Comparison of ENCODE assay signal across 8 cellular contexts in genomic region chr17:64661981-64662773, GRCh38. TPM values are rescaled to one million over a fixed set of nuclear protein-coding genes. Genes with fewer than 3 reads are reported as not detected.
DNase-seq lines count a peak whose midpoint lies in the region; ATAC-seq and TF ChIP-seq lines count a peak whose summit lies in the region.

TSS of gene SMURF2 (minus strand) at chr17:64662307. CDS start at chr17:64661880, 427 bp downstream.

- H3K36me3 Mint-ChIP-seq in WTC11 = no peaks in the 10 kb centered on the region

- H3K27me3 Mint-ChIP-seq in WTC11 (ENCODE audit: low read depth) = no peaks in the 10 kb centered on the region; the same call in 1 of the 2 replicates

- TF ChIP-seq CTCF in WTC11 (IDR thresholded peaks at IDR 0.05) (no peak), cardiac fibroblast (IDR thresholded peaks at IDR 0.05; ENCODE audit: low read depth, low read length) (no peak)

- CTCF ChIA-PET in WTC11 (lab: Charles Lee) = interaction anchor here (0.6 to 1.3 kb wide), 3 partner anchors 35 to 111 kb away, joined by 3 to 6 read pairs (median 3); no protein-coding TSS in a partner anchor

- H3K27ac Mint-ChIP-seq in WTC11 = peak within 1 kb of the TSS; percentile 94

- H3K4me3 ChIP-seq in cardiac fibroblast (replicated peaks in 1 of 2; ENCODE audit: low read depth in 2 of 2, low read length in 2 of 2) = peak within 1 kb of the TSS; percentile 67 to 77

- no peaks in the 10 kb centered on the region for H3K9me3 Mint-ChIP-seq in WTC11

- POLR2A ChIA-PET in WTC11 (lab: Charles Lee) = interaction anchor here (1.1 kb wide), 2 partner anchors 13 to 157 kb away, joined by 4 to 5 read pairs; no protein-coding TSS in a partner anchor

- H3K4me3 Mint-ChIP-seq in WTC11 = peak within 1 kb of the TSS; percentile 93

- peaks cover 27% of the 10 kb centered on the region for H3K4me1 Mint-ChIP-seq in WTC11

- ATAC-seq in HG02798 (IDR thresholded peaks at IDR 0.05; ENCODE audit: poor library complexity, unreplicated experiment) (peak; percentile 90), WTC11 (peak; percentile 77)

- DNase-seq in NK-92 treated with Interleukin-12 subunit alpha and Interleukin-12 subunit beta, amount 100 ng/mL, for 24 hours (lab: John Stamatoyannopoulos, UW) = peak; percentile 74
- DNase-seq in NK-92 (lab: John Stamatoyannopoulos, UW; ENCODE audit: unreplicated experiment) (no peak), NCI-H146 treated with DMSO at 0.1 percent for 48 hours (lab: John Stamatoyannopoulos, UW; ENCODE audit: unreplicated experiment) (peak; percentile 47), WTC11 (ENCODE audit: low spot score) (peak; percentile 74), cardiac fibroblast (ENCODE audit: low read depth in 2 of 2) (peak; percentile 57 to 74), iris pigment epithelial cell (ENCODE audit: low read depth) (peak; percentile 66)
- peak; percentile 67 for DNase-seq in stimulated activated CD4-positive, alpha-beta T cell treated with anti-CD3 and anti-CD28 coated beads, Interleukin-12 subunit alpha, Interleukin-12 subunit beta, amount 100 ng/mL, for 4 hours

TF ChIP-seq in WTC11, 78 proteins besides CTCF, POLR2A, EP300 and RAD21 (continues in another document):
- TF ChIP-seq ZNF232 (CRISPR knock-in tag; IDR thresholded peaks at IDR 0.05) = 0 out of 2 replicates have a peak, but pooled peaks have one; percentile 17
- TF ChIP-seq KAT7 (CRISPR knock-in tag; IDR thresholded peaks at IDR 0.05; ENCODE audit: borderline replicate concordance) = no peak
- TF ChIP-seq, protein P1, sequence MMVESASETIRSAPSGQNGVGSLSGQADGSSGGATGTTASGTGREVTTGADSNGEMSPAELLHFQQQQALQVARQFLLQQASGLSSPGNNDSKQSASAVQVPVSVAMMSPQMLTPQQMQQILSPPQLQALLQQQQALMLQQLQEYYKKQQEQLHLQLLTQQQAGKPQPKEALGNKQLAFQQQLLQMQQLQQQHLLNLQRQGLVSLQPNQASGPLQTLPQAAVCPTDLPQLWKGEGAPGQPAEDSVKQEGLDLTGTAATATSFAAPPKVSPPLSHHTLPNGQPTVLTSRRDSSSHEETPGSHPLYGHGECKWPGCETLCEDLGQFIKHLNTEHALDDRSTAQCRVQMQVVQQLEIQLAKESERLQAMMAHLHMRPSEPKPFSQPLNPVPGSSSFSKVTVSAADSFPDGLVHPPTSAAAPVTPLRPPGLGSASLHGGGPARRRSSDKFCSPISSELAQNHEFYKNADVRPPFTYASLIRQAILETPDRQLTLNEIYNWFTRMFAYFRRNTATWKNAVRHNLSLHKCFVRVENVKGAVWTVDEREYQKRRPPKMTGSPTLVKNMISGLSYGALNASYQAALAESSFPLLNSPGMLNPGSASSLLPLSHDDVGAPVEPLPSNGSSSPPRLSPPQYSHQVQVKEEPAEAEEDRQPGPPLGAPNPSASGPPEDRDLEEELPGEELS (CRISPR knock-in tag; IDR thresholded peaks at IDR 0.05) = no peak; the same call in 1 of the 2 replicates
- peak; percentile 96 for TF ChIP-seq PRDM15 (CRISPR knock-in tag; IDR thresholded peaks at IDR 0.05)
- TF ChIP-seq NFE2L1 (CRISPR knock-in tag; IDR thresholded peaks at IDR 0.05) = 0 out of 2 replicates have a peak, but pooled peaks have one; percentile 81
- TF ChIP-seq, protein P2, sequence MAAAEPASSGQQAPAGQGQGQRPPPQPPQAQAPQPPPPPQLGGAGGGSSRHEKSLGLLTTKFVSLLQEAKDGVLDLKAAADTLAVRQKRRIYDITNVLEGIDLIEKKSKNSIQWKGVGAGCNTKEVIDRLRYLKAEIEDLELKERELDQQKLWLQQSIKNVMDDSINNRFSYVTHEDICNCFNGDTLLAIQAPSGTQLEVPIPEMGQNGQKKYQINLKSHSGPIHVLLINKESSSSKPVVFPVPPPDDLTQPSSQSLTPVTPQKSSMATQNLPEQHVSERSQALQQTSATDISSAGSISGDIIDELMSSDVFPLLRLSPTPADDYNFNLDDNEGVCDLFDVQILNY (CRISPR knock-in tag; IDR thresholded peaks at IDR 0.05) = peak; percentile 24; the same call in 1 of the 2 replicates
- peak; percentile 61 for TF ChIP-seq FOXP1 (CRISPR knock-in tag; IDR thresholded peaks at IDR 0.05; ENCODE audit: borderline replicate concordance)
- no peak for TF ChIP-seq ZBTB21 (CRISPR knock-in tag; IDR thresholded peaks at IDR 0.05; ENCODE audit: borderline replicate concordance)
- peak; percentile 75; the same call in 1 of the 2 replicates for TF ChIP-seq ETV6 (CRISPR knock-in tag; IDR thresholded peaks at IDR 0.05)
- TF ChIP-seq, protein P3, sequence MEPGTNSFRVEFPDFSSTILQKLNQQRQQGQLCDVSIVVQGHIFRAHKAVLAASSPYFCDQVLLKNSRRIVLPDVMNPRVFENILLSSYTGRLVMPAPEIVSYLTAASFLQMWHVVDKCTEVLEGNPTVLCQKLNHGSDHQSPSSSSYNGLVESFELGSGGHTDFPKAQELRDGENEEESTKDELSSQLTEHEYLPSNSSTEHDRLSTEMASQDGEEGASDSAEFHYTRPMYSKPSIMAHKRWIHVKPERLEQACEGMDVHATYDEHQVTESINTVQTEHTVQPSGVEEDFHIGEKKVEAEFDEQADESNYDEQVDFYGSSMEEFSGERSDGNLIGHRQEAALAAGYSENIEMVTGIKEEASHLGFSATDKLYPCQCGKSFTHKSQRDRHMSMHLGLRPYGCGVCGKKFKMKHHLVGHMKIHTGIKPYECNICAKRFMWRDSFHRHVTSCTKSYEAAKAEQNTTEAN (CRISPR knock-in tag; IDR thresholded peaks at IDR 0.05) = peak; percentile 2; the same call in 1 of the 2 replicates
- TF ChIP-seq SOX15 (CRISPR knock-in tag; IDR thresholded peaks at IDR 0.05) = no peak
- TF ChIP-seq EMX1 (CRISPR knock-in tag; IDR thresholded peaks at IDR 0.05) = 0 out of 2 replicates have a peak, but pooled peaks have one; percentile 52
- no peak for TF ChIP-seq GRHL2 (CRISPR knock-in tag; IDR thresholded peaks at IDR 0.05; ENCODE audit: insufficient replicate concordance, severe bottlenecking)
- peak; percentile 67; the same call in 1 of the 2 replicates for TF ChIP-seq TP53 (CRISPR knock-in tag; IDR thresholded peaks at IDR 0.05)
- 0 out of 2 replicates have a peak, but pooled peaks have one; percentile 22 for TF ChIP-seq GABPB1 (CRISPR knock-in tag; IDR thresholded peaks at IDR 0.05)
- TF ChIP-seq, protein P4, sequence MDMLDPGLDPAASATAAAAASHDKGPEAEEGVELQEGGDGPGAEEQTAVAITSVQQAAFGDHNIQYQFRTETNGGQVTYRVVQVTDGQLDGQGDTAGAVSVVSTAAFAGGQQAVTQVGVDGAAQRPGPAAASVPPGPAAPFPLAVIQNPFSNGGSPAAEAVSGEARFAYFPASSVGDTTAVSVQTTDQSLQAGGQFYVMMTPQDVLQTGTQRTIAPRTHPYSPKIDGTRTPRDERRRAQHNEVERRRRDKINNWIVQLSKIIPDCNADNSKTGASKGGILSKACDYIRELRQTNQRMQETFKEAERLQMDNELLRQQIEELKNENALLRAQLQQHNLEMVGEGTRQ (CRISPR knock-in tag; IDR thresholded peaks at IDR 0.05) = no peak
- no peak for TF ChIP-seq NR1H2 (CRISPR knock-in tag; IDR thresholded peaks at IDR 0.05)
- no peak for TF ChIP-seq ESRRA (CRISPR knock-in tag; IDR thresholded peaks at IDR 0.05; ENCODE audit: borderline replicate concordance)

RNA-seq across cellular contexts. Expression of gene SMURF2, which starts in this region (rescaled TPM):
- total RNA-seq in WTC11 (2021) = 21.6 to 24.0 TPM (median 23.0 TPM) in 3 replicates
